Comparison of ENCODE assay signal across 1 cellular context in genomic region chr17:67390646-67391480, GRCh38.
TF ChIP-seq lines count a peak whose summit lies in the region.

No MANE protein-coding gene starts in this region.

TF ChIP-seq in HepG2, 621 proteins besides CTCF, POLR2A, EP300 and RAD21 (continued from another document and continues in another):
- TF ChIP-seq, protein P1, sequence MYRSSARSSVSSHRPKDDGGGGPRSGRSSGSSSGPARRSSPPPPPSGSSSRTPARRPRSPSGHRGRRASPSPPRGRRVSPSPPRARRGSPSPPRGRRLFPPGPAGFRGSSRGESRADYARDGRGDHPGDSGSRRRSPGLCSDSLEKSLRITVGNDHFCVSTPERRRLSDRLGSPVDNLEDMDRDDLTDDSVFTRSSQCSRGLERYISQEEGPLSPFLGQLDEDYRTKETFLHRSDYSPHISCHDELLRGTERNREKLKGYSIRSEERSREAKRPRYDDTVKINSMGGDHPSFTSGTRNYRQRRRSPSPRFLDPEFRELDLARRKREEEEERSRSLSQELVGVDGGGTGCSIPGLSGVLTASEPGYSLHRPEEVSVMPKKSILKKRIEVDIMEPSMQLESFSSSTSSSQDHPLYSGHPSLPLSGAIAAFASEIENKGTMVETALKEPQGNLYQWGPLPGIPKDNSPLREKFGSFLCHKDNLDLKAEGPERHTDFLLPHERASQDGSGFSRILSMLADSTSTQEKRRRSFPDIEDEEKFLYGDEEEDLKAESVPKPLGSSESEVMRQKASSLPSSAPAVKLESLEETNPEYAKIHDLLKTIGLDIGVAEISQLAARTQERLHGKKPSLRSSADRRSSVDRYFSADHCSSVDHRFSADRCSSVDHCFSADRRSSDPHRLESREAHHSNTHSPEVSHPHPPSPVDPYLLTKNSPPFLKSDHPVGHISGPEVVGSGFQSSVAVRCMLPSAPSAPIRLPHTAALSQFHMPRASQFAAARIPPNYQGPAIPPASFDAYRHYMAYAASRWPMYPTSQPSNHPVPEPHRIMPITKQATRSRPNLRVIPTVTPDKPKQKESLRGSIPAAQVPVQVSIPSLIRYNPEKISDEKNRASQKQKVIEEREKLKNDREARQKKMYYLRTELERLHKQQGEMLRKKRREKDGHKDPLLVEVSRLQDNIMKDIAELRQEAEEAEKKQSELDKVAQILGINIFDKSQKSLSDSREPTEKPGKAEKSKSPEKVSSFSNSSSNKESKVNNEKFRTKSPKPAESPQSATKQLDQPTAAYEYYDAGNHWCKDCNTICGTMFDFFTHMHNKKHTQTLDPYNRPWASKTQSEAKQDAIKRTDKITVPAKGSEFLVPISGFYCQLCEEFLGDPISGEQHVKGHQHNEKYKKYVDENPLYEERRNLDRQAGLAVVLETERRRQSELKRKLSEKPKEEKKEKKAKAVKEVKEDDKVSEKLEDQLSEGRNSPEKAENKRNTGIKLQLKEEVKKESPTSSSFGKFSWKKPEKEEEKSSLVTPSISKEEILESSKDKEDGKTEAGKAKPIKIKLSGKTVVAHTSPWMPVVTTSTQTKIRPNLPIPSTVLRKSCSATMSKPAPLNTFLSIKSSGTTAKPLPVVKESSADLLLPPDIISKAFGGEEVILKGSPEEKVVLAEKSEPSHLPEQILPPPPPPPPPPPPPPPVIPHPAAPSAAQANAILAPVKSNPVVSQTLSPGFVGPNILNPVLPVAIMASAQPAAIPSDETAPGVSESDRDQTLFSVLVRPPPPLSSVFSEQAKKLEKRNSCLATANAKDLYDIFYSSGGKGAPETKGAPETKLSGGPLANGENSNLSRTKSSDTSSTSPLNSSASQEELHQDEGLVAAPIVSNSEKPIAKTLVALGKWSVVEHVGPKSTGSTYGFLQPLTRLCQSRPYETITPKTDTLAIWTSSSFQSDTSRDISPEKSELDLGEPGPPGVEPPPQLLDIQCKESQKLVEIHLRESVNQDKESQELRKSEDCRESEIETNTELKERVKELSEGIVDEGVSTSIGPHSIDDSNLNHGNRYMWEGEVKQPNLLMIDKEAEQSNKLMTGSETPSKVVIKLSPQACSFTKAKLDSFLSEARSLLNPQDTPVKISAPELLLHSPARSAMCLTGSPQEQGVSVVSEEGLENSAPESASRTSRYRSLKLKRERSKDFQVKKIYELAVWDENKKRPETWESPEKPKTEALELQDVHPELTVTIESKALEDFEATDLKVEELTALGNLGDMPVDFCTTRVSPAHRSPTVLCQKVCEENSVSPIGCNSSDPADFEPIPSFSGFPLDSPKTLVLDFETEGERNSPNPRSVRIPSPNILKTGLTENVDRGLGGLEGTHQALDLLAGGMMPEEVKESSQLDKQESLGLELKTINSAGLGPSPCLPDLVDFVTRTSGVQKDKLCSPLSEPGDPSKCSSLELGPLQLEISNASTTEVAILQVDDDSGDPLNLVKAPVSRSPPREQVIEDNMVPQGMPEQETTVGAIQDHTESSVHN (CRISPR knock-in tag; IDR thresholded peaks at IDR 0.05), result no peak
- TF ChIP-seq, protein P2, sequence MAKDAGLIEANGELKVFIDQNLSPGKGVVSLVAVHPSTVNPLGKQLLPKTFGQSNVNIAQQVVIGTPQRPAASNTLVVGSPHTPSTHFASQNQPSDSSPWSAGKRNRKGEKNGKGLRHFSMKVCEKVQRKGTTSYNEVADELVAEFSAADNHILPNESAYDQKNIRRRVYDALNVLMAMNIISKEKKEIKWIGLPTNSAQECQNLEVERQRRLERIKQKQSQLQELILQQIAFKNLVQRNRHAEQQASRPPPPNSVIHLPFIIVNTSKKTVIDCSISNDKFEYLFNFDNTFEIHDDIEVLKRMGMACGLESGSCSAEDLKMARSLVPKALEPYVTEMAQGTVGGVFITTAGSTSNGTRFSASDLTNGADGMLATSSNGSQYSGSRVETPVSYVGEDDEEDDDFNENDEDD (CRISPR knock-in tag; IDR thresholded peaks at IDR 0.05; ENCODE audit: borderline replicate concordance), result no peak
- no peak for TF ChIP-seq ZNF563 (CRISPR knock-in tag; IDR thresholded peaks at IDR 0.05)
- no peak for TF ChIP-seq RFX1 (IDR thresholded peaks at IDR 0.05)
- TF ChIP-seq ZNF772 (CRISPR knock-in tag; IDR thresholded peaks at IDR 0.05), result peak; percentile 49; the same call in 1 of the 2 replicates
- TF ChIP-seq TRIM24 (CRISPR knock-in tag; IDR thresholded peaks at IDR 0.05), result no peak
- TF ChIP-seq ZNF572 (CRISPR knock-in tag; IDR thresholded peaks at IDR 0.05), result no peak
- TF ChIP-seq ZNF672 (CRISPR knock-in tag; IDR thresholded peaks at IDR 0.05), result no peak
- TF ChIP-seq FOXK2 (IDR thresholded peaks at IDR 0.05), result no peak
- TF ChIP-seq, protein P3, sequence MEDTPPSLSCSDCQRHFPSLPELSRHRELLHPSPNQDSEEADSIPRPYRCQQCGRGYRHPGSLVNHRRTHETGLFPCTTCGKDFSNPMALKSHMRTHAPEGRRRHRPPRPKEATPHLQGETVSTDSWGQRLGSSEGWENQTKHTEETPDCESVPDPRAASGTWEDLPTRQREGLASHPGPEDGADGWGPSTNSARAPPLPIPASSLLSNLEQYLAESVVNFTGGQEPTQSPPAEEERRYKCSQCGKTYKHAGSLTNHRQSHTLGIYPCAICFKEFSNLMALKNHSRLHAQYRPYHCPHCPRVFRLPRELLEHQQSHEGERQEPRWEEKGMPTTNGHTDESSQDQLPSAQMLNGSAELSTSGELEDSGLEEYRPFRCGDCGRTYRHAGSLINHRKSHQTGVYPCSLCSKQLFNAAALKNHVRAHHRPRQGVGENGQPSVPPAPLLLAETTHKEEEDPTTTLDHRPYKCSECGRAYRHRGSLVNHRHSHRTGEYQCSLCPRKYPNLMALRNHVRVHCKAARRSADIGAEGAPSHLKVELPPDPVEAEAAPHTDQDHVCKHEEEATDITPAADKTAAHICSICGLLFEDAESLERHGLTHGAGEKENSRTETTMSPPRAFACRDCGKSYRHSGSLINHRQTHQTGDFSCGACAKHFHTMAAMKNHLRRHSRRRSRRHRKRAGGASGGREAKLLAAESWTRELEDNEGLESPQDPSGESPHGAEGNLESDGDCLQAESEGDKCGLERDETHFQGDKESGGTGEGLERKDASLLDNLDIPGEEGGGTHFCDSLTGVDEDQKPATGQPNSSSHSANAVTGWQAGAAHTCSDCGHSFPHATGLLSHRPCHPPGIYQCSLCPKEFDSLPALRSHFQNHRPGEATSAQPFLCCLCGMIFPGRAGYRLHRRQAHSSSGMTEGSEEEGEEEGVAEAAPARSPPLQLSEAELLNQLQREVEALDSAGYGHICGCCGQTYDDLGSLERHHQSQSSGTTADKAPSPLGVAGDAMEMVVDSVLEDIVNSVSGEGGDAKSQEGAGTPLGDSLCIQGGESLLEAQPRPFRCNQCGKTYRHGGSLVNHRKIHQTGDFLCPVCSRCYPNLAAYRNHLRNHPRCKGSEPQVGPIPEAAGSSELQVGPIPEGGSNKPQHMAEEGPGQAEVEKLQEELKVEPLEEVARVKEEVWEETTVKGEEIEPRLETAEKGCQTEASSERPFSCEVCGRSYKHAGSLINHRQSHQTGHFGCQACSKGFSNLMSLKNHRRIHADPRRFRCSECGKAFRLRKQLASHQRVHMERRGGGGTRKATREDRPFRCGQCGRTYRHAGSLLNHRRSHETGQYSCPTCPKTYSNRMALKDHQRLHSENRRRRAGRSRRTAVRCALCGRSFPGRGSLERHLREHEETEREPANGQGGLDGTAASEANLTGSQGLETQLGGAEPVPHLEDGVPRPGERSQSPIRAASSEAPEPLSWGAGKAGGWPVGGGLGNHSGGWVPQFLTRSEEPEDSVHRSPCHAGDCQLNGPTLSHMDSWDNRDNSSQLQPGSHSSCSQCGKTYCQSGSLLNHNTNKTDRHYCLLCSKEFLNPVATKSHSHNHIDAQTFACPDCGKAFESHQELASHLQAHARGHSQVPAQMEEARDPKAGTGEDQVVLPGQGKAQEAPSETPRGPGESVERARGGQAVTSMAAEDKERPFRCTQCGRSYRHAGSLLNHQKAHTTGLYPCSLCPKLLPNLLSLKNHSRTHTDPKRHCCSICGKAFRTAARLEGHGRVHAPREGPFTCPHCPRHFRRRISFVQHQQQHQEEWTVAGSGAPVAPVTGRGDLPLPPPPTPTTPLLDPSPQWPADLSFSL (CRISPR knock-in tag; IDR thresholded peaks at IDR 0.05), result no peak
- TF ChIP-seq, protein P4, sequence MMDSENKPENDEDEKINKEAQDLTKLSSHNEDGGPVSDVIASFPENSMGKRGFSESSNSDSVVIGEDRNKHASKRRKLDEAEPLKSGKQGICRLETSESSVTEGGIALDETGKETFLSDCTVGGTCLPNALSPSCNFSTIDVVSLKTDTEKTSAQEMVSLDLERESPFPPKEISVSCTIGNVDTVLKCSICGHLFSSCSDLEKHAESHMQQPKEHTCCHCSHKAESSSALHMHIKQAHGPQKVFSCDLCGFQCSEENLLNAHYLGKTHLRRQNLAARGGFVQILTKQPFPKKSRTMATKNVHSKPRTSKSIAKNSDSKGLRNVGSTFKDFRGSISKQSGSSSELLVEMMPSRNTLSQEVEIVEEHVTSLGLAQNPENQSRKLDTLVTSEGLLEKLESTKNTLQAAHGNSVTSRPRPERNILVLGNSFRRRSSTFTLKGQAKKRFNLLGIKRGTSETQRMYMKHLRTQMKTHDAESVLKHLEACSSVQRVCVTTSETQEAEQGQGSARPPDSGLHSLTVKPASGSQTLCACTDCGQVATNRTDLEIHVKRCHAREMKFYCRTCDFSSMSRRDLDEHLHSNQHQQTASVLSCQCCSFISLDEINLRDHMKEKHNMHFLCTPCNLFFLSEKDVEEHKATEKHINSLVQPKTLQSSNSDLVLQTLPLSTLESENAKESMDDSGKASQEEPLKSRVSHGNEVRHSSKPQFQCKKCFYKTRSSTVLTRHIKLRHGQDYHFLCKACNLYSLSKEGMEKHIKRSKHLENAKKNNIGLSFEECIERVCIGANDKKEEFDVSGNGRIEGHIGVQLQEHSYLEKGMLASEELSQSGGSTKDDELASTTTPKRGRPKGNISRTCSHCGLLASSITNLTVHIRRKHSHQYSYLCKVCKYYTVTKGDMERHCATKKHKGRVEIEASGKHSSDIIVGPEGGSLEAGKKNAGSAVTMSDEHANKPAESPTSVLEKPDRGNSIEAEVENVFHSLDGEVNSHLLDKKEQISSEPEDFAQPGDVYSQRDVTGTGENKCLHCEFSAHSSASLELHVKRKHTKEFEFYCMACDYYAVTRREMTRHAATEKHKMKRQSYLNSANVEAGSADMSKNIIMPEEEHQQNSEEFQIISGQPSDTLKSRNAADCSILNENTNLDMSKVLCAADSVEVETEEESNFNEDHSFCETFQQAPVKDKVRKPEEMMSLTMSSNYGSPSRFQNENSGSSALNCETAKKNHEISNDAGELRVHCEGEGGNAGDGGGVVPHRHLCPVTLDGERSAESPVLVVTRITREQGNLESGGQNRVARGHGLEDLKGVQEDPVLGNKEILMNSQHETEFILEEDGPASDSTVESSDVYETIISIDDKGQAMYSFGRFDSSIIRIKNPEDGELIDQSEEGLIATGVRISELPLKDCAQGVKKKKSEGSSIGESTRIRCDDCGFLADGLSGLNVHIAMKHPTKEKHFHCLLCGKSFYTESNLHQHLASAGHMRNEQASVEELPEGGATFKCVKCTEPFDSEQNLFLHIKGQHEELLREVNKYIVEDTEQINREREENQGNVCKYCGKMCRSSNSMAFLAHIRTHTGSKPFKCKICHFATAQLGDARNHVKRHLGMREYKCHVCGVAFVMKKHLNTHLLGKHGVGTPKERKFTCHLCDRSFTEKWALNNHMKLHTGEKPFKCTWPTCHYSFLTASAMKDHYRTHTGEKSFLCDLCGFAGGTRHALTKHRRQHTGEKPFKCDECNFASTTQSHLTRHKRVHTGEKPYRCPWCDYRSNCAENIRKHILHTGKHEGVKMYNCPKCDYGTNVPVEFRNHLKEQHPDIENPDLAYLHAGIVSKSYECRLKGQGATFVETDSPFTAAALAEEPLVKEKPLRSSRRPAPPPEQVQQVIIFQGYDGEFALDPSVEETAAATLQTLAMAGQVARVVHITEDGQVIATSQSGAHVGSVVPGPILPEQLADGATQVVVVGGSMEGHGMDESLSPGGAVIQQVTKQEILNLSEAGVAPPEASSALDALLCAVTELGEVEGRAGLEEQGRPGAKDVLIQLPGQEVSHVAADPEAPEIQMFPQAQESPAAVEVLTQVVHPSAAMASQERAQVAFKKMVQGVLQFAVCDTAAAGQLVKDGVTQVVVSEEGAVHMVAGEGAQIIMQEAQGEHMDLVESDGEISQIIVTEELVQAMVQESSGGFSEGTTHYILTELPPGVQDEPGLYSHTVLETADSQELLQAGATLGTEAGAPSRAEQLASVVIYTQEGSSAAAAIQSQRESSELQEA (CRISPR knock-in tag; IDR thresholded peaks at IDR 0.05; ENCODE audit: not compliant biosample characterization), result no peak
- TF ChIP-seq MBD4 (IDR thresholded peaks at IDR 0.05; ENCODE audit: borderline replicate concordance, low read length), result no peak
- TF ChIP-seq HMG20A (CRISPR knock-in tag; IDR thresholded peaks at IDR 0.05; ENCODE audit: borderline replicate concordance), result peak; percentile 36; the same call in 1 of the 2 replicates
- no peak for TF ChIP-seq SRY (CRISPR knock-in tag; IDR thresholded peaks at IDR 0.05)
- no peak for TF ChIP-seq ZNF619 (CRISPR knock-in tag; IDR thresholded peaks at IDR 0.05)
- TF ChIP-seq ZSCAN29 (CRISPR knock-in tag; conservative IDR thresholded peaks at IDR 0.05), result no peak; the same call in 1 of the 2 replicates
- TF ChIP-seq ATF7-NPFF (CRISPR knock-in tag; IDR thresholded peaks at IDR 0.05; ENCODE audit: low read depth), result no peak
- TF ChIP-seq ZNF282 (IDR thresholded peaks at IDR 0.05; ENCODE audit: partially characterized antibody), result no peak
- TF ChIP-seq ZNF143 (CRISPR knock-in tag; IDR thresholded peaks at IDR 0.05), result no peak
- TF ChIP-seq ZNF124 (CRISPR knock-in tag; IDR thresholded peaks at IDR 0.05), result no peak
- peak; percentile 49; the same call in 1 of the 2 replicates for TF ChIP-seq ZNF614 (CRISPR knock-in tag; IDR thresholded peaks at IDR 0.05; ENCODE audit: borderline replicate concordance)
- TF ChIP-seq, protein P5, sequence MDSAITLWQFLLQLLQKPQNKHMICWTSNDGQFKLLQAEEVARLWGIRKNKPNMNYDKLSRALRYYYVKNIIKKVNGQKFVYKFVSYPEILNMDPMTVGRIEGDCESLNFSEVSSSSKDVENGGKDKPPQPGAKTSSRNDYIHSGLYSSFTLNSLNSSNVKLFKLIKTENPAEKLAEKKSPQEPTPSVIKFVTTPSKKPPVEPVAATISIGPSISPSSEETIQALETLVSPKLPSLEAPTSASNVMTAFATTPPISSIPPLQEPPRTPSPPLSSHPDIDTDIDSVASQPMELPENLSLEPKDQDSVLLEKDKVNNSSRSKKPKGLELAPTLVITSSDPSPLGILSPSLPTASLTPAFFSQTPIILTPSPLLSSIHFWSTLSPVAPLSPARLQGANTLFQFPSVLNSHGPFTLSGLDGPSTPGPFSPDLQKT (CRISPR knock-in tag; IDR thresholded peaks at IDR 0.05; ENCODE audit: borderline replicate concordance), result no peak
- TF ChIP-seq, protein P6, sequence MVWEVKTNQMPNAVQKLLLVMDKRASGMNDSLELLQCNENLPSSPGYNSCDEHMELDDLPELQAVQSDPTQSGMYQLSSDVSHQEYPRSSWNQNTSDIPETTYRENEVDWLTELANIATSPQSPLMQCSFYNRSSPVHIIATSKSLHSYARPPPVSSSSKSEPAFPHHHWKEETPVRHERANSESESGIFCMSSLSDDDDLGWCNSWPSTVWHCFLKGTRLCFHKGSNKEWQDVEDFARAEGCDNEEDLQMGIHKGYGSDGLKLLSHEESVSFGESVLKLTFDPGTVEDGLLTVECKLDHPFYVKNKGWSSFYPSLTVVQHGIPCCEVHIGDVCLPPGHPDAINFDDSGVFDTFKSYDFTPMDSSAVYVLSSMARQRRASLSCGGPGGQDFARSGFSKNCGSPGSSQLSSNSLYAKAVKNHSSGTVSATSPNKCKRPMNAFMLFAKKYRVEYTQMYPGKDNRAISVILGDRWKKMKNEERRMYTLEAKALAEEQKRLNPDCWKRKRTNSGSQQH (CRISPR knock-in tag; IDR thresholded peaks at IDR 0.05; ENCODE audit: low read depth), result no peak
